In the genomic region with DNA sequence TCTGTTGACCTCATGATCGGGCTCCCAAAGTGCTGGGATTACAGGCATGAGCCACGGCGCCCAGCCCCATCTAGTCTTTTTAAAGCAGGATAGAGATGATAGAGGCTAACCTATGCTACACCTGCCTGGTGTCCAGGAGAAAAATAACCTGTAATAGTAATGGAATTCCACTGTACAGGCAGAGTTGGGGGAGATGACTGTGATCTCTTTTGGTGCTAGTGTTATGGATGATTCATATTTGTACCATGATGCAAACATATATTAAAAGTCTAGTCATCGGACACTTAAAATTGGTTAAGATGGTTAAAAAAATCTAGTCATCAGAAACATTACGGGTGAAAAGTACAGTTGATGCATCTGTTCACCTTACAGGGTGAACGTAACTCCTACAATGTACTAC, we compare ENCODE assay signal across 1 cellular context.
TF ChIP-seq lines count a peak whose summit lies in the region.

No MANE protein-coding gene starts in this region.

TF ChIP-seq in SK-N-SH, 30 proteins besides CTCF, POLR2A, EP300 and RAD21 (continued from another document):
- no peak for TF ChIP-seq CHD2 (IDR thresholded peaks at IDR 0.05; ENCODE audit: low read length, partially characterized antibody)
